In genomic region chr19:29974701-29975100, GRCh38 we compare ENCODE assay signal across 1 cellular context.
A peak's percentile ranks its signal among the peaks of the same experiment; 100 is the strongest.
TF ChIP-seq lines count a peak whose summit lies in the region.

No MANE protein-coding gene starts in this region.

TF ChIP-seq in HEK293, 187 proteins besides CTCF, POLR2A, EP300 and RAD21 (continued from another document):
- TF ChIP-seq PRDM4 (tag by site-specific recombination; IDR thresholded peaks at IDR 0.05): no peak
- peak; percentile 99 for TF ChIP-seq ZNF146 (tag by site-specific recombination; IDR thresholded peaks at IDR 0.05)
- TF ChIP-seq KLF17 (tag by site-specific recombination; IDR thresholded peaks at IDR 0.05): no peak
- TF ChIP-seq PBX3 (CRISPR knock-in tag; IDR thresholded peaks at IDR 0.05): no peak
- TF ChIP-seq ZNF664 (tag by site-specific recombination; IDR thresholded peaks at IDR 0.05): 0 out of 2 replicates have a peak, but pooled peaks have one; percentile 41
- no peak for TF ChIP-seq ZNF521 (tag by site-specific recombination; IDR thresholded peaks at IDR 0.05)
- no peak for TF ChIP-seq MZF1 (tag by site-specific recombination; IDR thresholded peaks at IDR 0.05; ENCODE audit: borderline replicate concordance)
- TF ChIP-seq ZBTB10 (tag by site-specific recombination; IDR thresholded peaks at IDR 0.05): no peak
- peak; percentile 83 for TF ChIP-seq ZNF580 (tag by site-specific recombination; IDR thresholded peaks at IDR 0.05)
- no peak for TF ChIP-seq KLF8 (tag by site-specific recombination; IDR thresholded peaks at IDR 0.05)
